ENCODE assay signal across 15 cellular contexts in genomic region chr20:47985092-47985850, GRCh38.
DNase-seq lines count a peak whose midpoint lies in the region; ATAC-seq and TF ChIP-seq lines count a peak whose summit lies in the region.
"Had no signal": no experiment of that assay in that cellular context is flagged by ENCODE, and none has a peak within 500 bp of the region (broad histone marks: within the 10 kb centered on the region; RNA-seq: fewer than 3 reads in every experiment).

No MANE protein-coding gene starts in this region.

- no peak overlapping the region for H4K12ac ChIP-seq in trophoblast cell (ENCODE audit: low read depth, low read length)

- no peaks in the 10 kb centered on the region for H3K79me1 ChIP-seq in trophoblast cell (ENCODE audit: low read length)

- WGBS in trophoblast cell (ENCODE audit: extremely low coverage, insufficient coverage, insufficient read length), result no CpG with 5 or more reads among the region's 7 CpGs

- intact Hi-C loops in mucosa of descending colon (cut with DNase I, micrococcal nuclease), result no loop called here
- intact Hi-C loops in CD4-positive, alpha-beta memory T cell (cut with micrococcal nuclease), result no loop called here

- H2AFZ ChIP-seq in Karpas-422 (ENCODE audit: low read length), result no peak overlapping the region
- H2AFZ ChIP-seq in trophoblast cell (ENCODE audit: insufficient read depth, low read length, poor library complexity), result no peak overlapping the region

- ATAC-seq in mucosa of descending colon, result no peak
- ATAC-seq: activated CD8-positive, alpha-beta memory T cell treated with anti-CD3 and anti-CD28 coated beads, Interleukin-2, amount 10 ng/mL, durations not matched to agents 7 days and 5 days; Panc1; stimulated activated naive CD8-positive, alpha-beta T cell treated with anti-CD3 and anti-CD28 coated beads, Interleukin-15, amount 100 ng/mL, for 72 hours had no signal

- peak overlapping the region; percentile 54 for H4K8ac ChIP-seq in trophoblast cell (ENCODE audit: low read depth, low read length)

- H3K27me3 Mint-ChIP-seq in CD4-positive, alpha-beta memory T cell, result peaks cover 10 to 14% of the 10 kb centered on the region in 2 donors
- H3K27me3 Mint-ChIP-seq: activated naive CD8-positive, alpha-beta T cell treated with anti-CD3 and anti-CD28 coated beads, Interleukin-2, amount 10 ng/mL, durations not matched to agents 7 days and 5 days had no signal

- H3K36me3 Mint-ChIP-seq in CD4-positive, alpha-beta memory T cell, result no peaks in the 10 kb centered on the region
- H3K36me3 Mint-ChIP-seq: activated CD8-positive, alpha-beta memory T cell treated with anti-CD3 and anti-CD28 coated beads, Interleukin-2, amount 10 ng/mL, durations not matched to agents 7 days and 5 days; activated naive CD8-positive, alpha-beta T cell treated with anti-CD3 and anti-CD28 coated beads, Interleukin-2, amount 10 ng/mL, durations not matched to agents 7 days and 5 days had no signal

- H3K36me3 ChIP-seq in Karpas-422 (ENCODE audit: insufficient read depth, low read length), result no peaks in the 10 kb centered on the region
- no peaks in the 10 kb centered on the region for H3K36me3 ChIP-seq in trophoblast cell (ENCODE audit: control insufficient read depth in 1 of 2, insufficient read depth in 2 of 2, low read length in 2 of 2)
- no peaks in the 10 kb centered on the region for H3K36me3 ChIP-seq in mucosa of descending colon (ENCODE audit: low read depth)
- H3K36me3 ChIP-seq in CD4-positive, alpha-beta memory T cell (ENCODE audit: insufficient read depth, low read length), result no peaks in the 10 kb centered on the region

- POLR2A ChIA-PET in CD4-positive, alpha-beta memory T cell (lab: Charles Lee; ENCODE audit: partially characterized antibody), result no interaction called here

- H2BK5ac ChIP-seq in trophoblast cell (ENCODE audit: low read depth, low read length, poor library complexity), result no peak overlapping the region

- H3K9me3 ChIP-seq in Karpas-422 (ENCODE audit: low read length), result no peaks in the 10 kb centered on the region
- H3K9me3 ChIP-seq in trophoblast cell (ENCODE audit: insufficient read depth, low read depth, low read length), result peaks cover 4% of the 10 kb centered on the region
- H3K9me3 ChIP-seq in mucosa of descending colon, result no peaks in the 10 kb centered on the region
- no peaks in the 10 kb centered on the region for H3K9me3 ChIP-seq in CD4-positive, alpha-beta memory T cell (ENCODE audit: control insufficient read depth in 1 of 2, low read length in 2 of 2)

- no peak overlapping the region for H3K27ac ChIP-seq in Karpas-422 (ENCODE audit: low read length)
- H3K27ac ChIP-seq in trophoblast cell (ENCODE audit: low read depth, low read length), result no peak overlapping the region
- H3K27ac ChIP-seq in CD4-positive, alpha-beta memory T cell (ENCODE audit: low read depth, low read length), result no peak overlapping the region

- no peak overlapping the region for H3K23ac ChIP-seq in trophoblast cell (ENCODE audit: low read length)

- peak; percentile 36 for DNase-seq in GM04503 (ENCODE audit: low read depth)
- peak; percentile 71 for DNase-seq in Karpas-422
- DNase-seq in cerebellar cortex (ENCODE audit: low spot score), result peak; percentile 6
- DNase-seq in trophoblast cell, result peak; percentile 74 to 78
- no peak for DNase-seq in mucosa of descending colon
- no peak for DNase-seq in T-helper 2 cell
- no peak for DNase-seq in CD4-positive, alpha-beta memory T cell
- DNase-seq: activated CD8-positive, alpha-beta memory T cell treated with anti-CD3 and anti-CD28 coated beads, Interleukin-2, amount 10 ng/mL, durations not matched to agents 7 days and 5 days; activated naive CD8-positive, alpha-beta T cell treated with anti-CD3 and anti-CD28 coated beads, Interleukin-2, amount 10 ng/mL, durations not matched to agents 7 days and 5 days; NCI-H2029 treated with DMSO at 0.1 percent for 48 hours; posterior cingulate gyrus; stimulated activated CD4-positive, alpha-beta T cell treated with anti-CD3 and anti-CD28 coated beads, Interleukin-4, amount 100 ng/mL, for 24 hours; stimulated activated naive CD8-positive, alpha-beta T cell treated with anti-CD3 and anti-CD28 coated beads, Interleukin-15, amount 100 ng/mL, for 72 hours had no signal

- no peak overlapping the region for H3K4me2 ChIP-seq in Karpas-422 (ENCODE audit: low read depth, low read length, poor library complexity, severe bottlenecking)
- no peak overlapping the region for H3K4me2 ChIP-seq in trophoblast cell (ENCODE audit: low read length)

- H3K27ac Mint-ChIP-seq in CD4-positive, alpha-beta memory T cell, result no peak overlapping the region
- H3K27ac Mint-ChIP-seq: activated CD8-positive, alpha-beta memory T cell treated with anti-CD3 and anti-CD28 coated beads, Interleukin-2, amount 10 ng/mL, durations not matched to agents 7 days and 5 days; activated naive CD8-positive, alpha-beta T cell treated with anti-CD3 and anti-CD28 coated beads, Interleukin-2, amount 10 ng/mL, durations not matched to agents 7 days and 5 days; IgD-negative memory B cell had no signal

- H4K20me1 ChIP-seq in Karpas-422 (ENCODE audit: insufficient read depth, low read depth, low read length), result no peaks in the 10 kb centered on the region

- no peaks in the 10 kb centered on the region for H3K27me3 ChIP-seq in Karpas-422 (ENCODE audit: low read length)
- H3K27me3 ChIP-seq in trophoblast cell (ENCODE audit: insufficient read depth, low read length), result no peaks in the 10 kb centered on the region
- no peaks in the 10 kb centered on the region for H3K27me3 ChIP-seq in CD4-positive, alpha-beta memory T cell (ENCODE audit: insufficient read depth, low read length)

- H4K91ac ChIP-seq in trophoblast cell (ENCODE audit: low read depth, low read length), result no peak overlapping the region

- H2BK120ac ChIP-seq in trophoblast cell (ENCODE audit: insufficient read depth, low read length, poor library complexity), result no peak overlapping the region

- no peak for TF ChIP-seq CTCF in mucosa of descending colon (IDR thresholded peaks at IDR 0.05)

- no peak overlapping the region for H3K9ac ChIP-seq in Karpas-422 (ENCODE audit: low read length)
- no peak overlapping the region for H3K9ac ChIP-seq in trophoblast cell (ENCODE audit: low read length)

- H3K79me2 ChIP-seq in Karpas-422 (ENCODE audit: low read length) (no peaks in the 10 kb centered on the region), trophoblast cell (ENCODE audit: control insufficient read depth, insufficient read depth, low read length, poor library complexity) (no peaks in the 10 kb centered on the region)

- H3K18ac ChIP-seq in trophoblast cell (ENCODE audit: low read length), result no peak overlapping the region

- no peak overlapping the region for H3K4me3 Mint-ChIP-seq in CD4-positive, alpha-beta memory T cell
- H3K4me3 Mint-ChIP-seq: activated CD8-positive, alpha-beta memory T cell treated with anti-CD3 and anti-CD28 coated beads, Interleukin-2, amount 10 ng/mL, durations not matched to agents 7 days and 5 days; activated naive CD8-positive, alpha-beta T cell treated with anti-CD3 and anti-CD28 coated beads, Interleukin-2, amount 10 ng/mL, durations not matched to agents 7 days and 5 days; stimulated activated naive CD8-positive, alpha-beta T cell treated with anti-CD3 and anti-CD28 coated beads, Interleukin-15, amount 100 ng/mL, for 72 hours had no signal

- no peak overlapping the region for H3K4ac ChIP-seq in trophoblast cell (ENCODE audit: low read depth, low read length)

- no peaks in the 10 kb centered on the region for H3K9me2 ChIP-seq in Karpas-422 (replicated peaks; ENCODE audit: insufficient read depth, low read length)

- CTCF ChIA-PET in CD4-positive, alpha-beta memory T cell (lab: Charles Lee; ENCODE audit: partially characterized antibody), result no interaction called here

- H2BK12ac ChIP-seq in trophoblast cell (ENCODE audit: low read length), result no peak overlapping the region

- H3K9me3 Mint-ChIP-seq in CD4-positive, alpha-beta memory T cell, result no peaks in the 10 kb centered on the region
- H3K9me3 Mint-ChIP-seq: activated naive CD8-positive, alpha-beta T cell treated with anti-CD3 and anti-CD28 coated beads, Interleukin-2, amount 10 ng/mL, durations not matched to agents 7 days and 5 days; stimulated activated naive CD8-positive, alpha-beta T cell treated with anti-CD3 and anti-CD28 coated beads, Interleukin-15, amount 100 ng/mL, for 72 hours had no signal

- no peaks in the 10 kb centered on the region for H3K4me1 Mint-ChIP-seq in CD4-positive, alpha-beta memory T cell
- H3K4me1 Mint-ChIP-seq: activated CD8-positive, alpha-beta memory T cell treated with anti-CD3 and anti-CD28 coated beads, Interleukin-2, amount 10 ng/mL, durations not matched to agents 7 days and 5 days; activated naive CD8-positive, alpha-beta T cell treated with anti-CD3 and anti-CD28 coated beads, Interleukin-2, amount 10 ng/mL, durations not matched to agents 7 days and 5 days; stimulated activated naive CD8-positive, alpha-beta T cell treated with anti-CD3 and anti-CD28 coated beads, Interleukin-15, amount 100 ng/mL, for 72 hours had no signal

- H3K4me1 ChIP-seq in Karpas-422 (ENCODE audit: low read length) (no peaks in the 10 kb centered on the region), trophoblast cell (ENCODE audit: control insufficient read depth in 1 of 2, insufficient read depth in 2 of 2, low read length in 2 of 2) (peaks cover 0 to 2% of the 10 kb centered on the region in 2 experiments), mucosa of descending colon (ENCODE audit: low read depth) (peaks cover 8% of the 10 kb centered on the region)
- no peaks in the 10 kb centered on the region for H3K4me1 ChIP-seq in CD4-positive, alpha-beta memory T cell (ENCODE audit: insufficient read depth, low read length)

- H2AK5ac ChIP-seq in trophoblast cell (ENCODE audit: low read length), result no peak overlapping the region

- H3K14ac ChIP-seq in trophoblast cell (ENCODE audit: low read length), result no peak overlapping the region

- H3K4me3 ChIP-seq in Karpas-422 (ENCODE audit: low read length), result no peak overlapping the region
- H3K4me3 ChIP-seq in trophoblast cell (ENCODE audit: low read depth, low read length), result no peak overlapping the region
- H3K4me3 ChIP-seq in mucosa of descending colon, result no peak overlapping the region
- H3K4me3 ChIP-seq in CD4-positive, alpha-beta memory T cell (ENCODE audit: low read length in 2 of 2), result no peak overlapping the region

Comparison
In these comparisons a context has a peak if more than half of its experiments do, and no peak if none do; other contexts are left out.
1. DNase-seq: peak in GM04503 (single experiment), Karpas-422 (single experiment), cerebellar cortex (single experiment) and trophoblast cell (2 of 2); none in mucosa of descending colon (0 of 3), T-helper 2 cell (0 of 5) and CD4-positive, alpha-beta memory T cell (0 of 5).